In genomic region chr5:142316681-142317080, GRCh38 we compare ENCODE assay signal across 17 cellular contexts. TPM values are rescaled to one million over a fixed set of nuclear protein-coding genes. Genes with fewer than 3 reads are reported as not detected.
A peak's percentile ranks its signal among the peaks of the same experiment; 100 is the strongest.
DNase-seq lines count a peak whose midpoint lies in the region; ATAC-seq and TF ChIP-seq lines count a peak whose summit lies in the region.
"Had no signal": no experiment of that assay in that cellular context is flagged by ENCODE, and none has a peak within 500 bp of the region (broad histone marks: within the 10 kb centered on the region; RNA-seq: fewer than 3 reads in every experiment).

No MANE protein-coding gene starts in this region.

- H2AFZ ChIP-seq in fibroblast of lung (ENCODE audit: low read length) = no peak overlapping the region
- H2AFZ ChIP-seq: hepatocyte had no signal

- H3K9ac ChIP-seq in fibroblast of lung (ENCODE audit: insufficient read depth, low read length) (no peak overlapping the region), subcutaneous abdominal adipose tissue (ENCODE audit: low read length in 5 of 5) (no peak overlapping the region)

- TF ChIP-seq POLR2A in heart left ventricle (IDR thresholded peaks at IDR 0.05) = no peak

- no peaks in the 10 kb centered on the region; the same call in 1 of the 2 replicates for H3K27me3 Mint-ChIP-seq in WTC11 (ENCODE audit: low read depth)

- intact Hi-C loops in heart left ventricle (cut with DNase I) = loop anchor here in 5 of 10 donors (2.0 to 10.0 kb wide), 6 partner anchors 20 to 378 kb away; no protein-coding TSS in a partner anchor
- intact Hi-C loops in left ventricle myocardium superior (cut with micrococcal nuclease) = no loop called here
- intact Hi-C loops in sciatic nerve (cut with DNase I) = loop anchor here (10.0 kb wide), 1 partner anchor 132 kb away; no protein-coding TSS in a partner anchor

- H3K9me3 ChIP-seq in heart left ventricle (no peaks in the 10 kb centered on the region), fibroblast of lung (ENCODE audit: control insufficient read depth, insufficient read depth, low read depth, low read length) (no peaks in the 10 kb centered on the region), subcutaneous abdominal adipose tissue (ENCODE audit: control insufficient read depth in 5 of 5, low read length in 5 of 5) (no peaks in the 10 kb centered on the region)
- H3K9me3 ChIP-seq: esophagus muscularis mucosa, mucosa of descending colon, pancreas had no signal

- H3K27ac ChIP-seq in heart left ventricle (peak overlapping the region; percentile 13 to 97 (median 83)), fibroblast of lung (ENCODE audit: insufficient read depth, low read length) (no peak overlapping the region), subcutaneous abdominal adipose tissue (ENCODE audit: low read depth, low read length) (peak overlapping the region; percentile 47)
- H3K27ac ChIP-seq: hepatocyte, pancreas had no signal

- peak overlapping the region; percentile 95 for H3K27ac Mint-ChIP-seq in WTC11
- H3K27ac Mint-ChIP-seq: activated T-helper 17 cell treated with anti-CD3 and anti-CD28 coated beads, Interleukin-2, amount 50 U/mL, for 72 hours; dendritic cell treated with granulocyte-macrophage colony-stimulating factor and Interleukin-4, amounts not matched to agents 40 ng/mL and 50 ng/mL, for 4 days; stimulated activated naive CD8-positive, alpha-beta T cell treated with anti-CD3 and anti-CD28 coated beads, Interleukin-15, Interleukin-2, amounts not matched to agents 100 ng/mL and 50 ng/mL, for 24 hours had no signal

- H4K20me1 ChIP-seq in fibroblast of lung (ENCODE audit: control insufficient read depth, extremely low read depth, insufficient read depth, low read length) = no peaks in the 10 kb centered on the region

- peak overlapping the region; percentile 2 for H3K4me2 ChIP-seq in fibroblast of lung (ENCODE audit: extremely low read depth, insufficient read depth, low read length)
- H3K4me2 ChIP-seq: hepatocyte had no signal

- H3K4me1 Mint-ChIP-seq in WTC11 = peaks cover 96% of the 10 kb centered on the region

- H3K4me1 ChIP-seq in heart left ventricle (peaks cover 20 to 98% (median 86%) of the 10 kb centered on the region in 12 donors), fibroblast of lung (ENCODE audit: control insufficient read depth, extremely low read depth, insufficient read depth, low read length) (peaks cover 41% of the 10 kb centered on the region), subcutaneous abdominal adipose tissue (ENCODE audit: control insufficient read depth in 5 of 5, insufficient read depth in 5 of 5, low read length in 5 of 5) (peaks cover 38 to 94% (median 88%) of the 10 kb centered on the region in 5 donors)
- H3K4me1 ChIP-seq: pancreas had no signal

- H3K4me3 ChIP-seq in heart left ventricle (peak overlapping the region in 5 of 12 donors; percentile 2 to 29 (median 15)), fibroblast of lung (replicated peaks in 1 of 4; ENCODE audit: control extremely low read depth in 1 of 4, insufficient read depth in 1 of 4, low read depth in 3 of 4, low read length in 4 of 4) (no peak overlapping the region), subcutaneous abdominal adipose tissue (ENCODE audit: low read depth in 1 of 5, low read length in 5 of 5) (peak overlapping the region in 1 of 5 donors; percentile 6)
- H3K4me3 ChIP-seq: esophagus muscularis mucosa, hepatocyte, mucosa of descending colon, pancreas had no signal

- CTCF ChIA-PET in WTC11 (lab: Charles Lee) = interaction anchor here (1.0 kb wide), 1 partner anchor 235 kb away, joined by 3 read pairs; no protein-coding TSS in a partner anchor

- DNase-seq in heart left ventricle = no peak
- no peak for DNase-seq in left ventricle myocardium superior
- no peak for DNase-seq in WTC11 (ENCODE audit: low spot score)
- DNase-seq in fibroblast of lung (ENCODE audit: low read depth in 2 of 2) = no peak
- DNase-seq in sciatic nerve (ENCODE audit: low spot score) = no peak
- DNase-seq in NCI-H2081 (lab: John Stamatoyannopoulos, UW) = no peak
- no peak for DNase-seq in stimulated activated CD4-positive, alpha-beta T cell treated with anti-CD3 and anti-CD28 coated beads, Interleukin-15, amount 100 ng/mL, for 24 hours
- DNase-seq: amygdala, kidney, mucosa of descending colon, pancreas had no signal

- H3K4me3 Mint-ChIP-seq in WTC11 = peak overlapping the region; percentile 96
- H3K4me3 Mint-ChIP-seq: activated T-helper 17 cell treated with anti-CD3 and anti-CD28 coated beads, Interleukin-2, amount 50 U/mL, for 72 hours; dendritic cell treated with granulocyte-macrophage colony-stimulating factor and Interleukin-4, amounts not matched to agents 40 ng/mL and 50 ng/mL, for 4 days; stimulated activated naive CD8-positive, alpha-beta T cell treated with anti-CD3 and anti-CD28 coated beads, Interleukin-15, Interleukin-2, amounts not matched to agents 100 ng/mL and 50 ng/mL, for 24 hours had no signal

- H3K36me3 Mint-ChIP-seq in WTC11 = peaks cover 76% of the 10 kb centered on the region

- POLR2A ChIA-PET in WTC11 (lab: Charles Lee) = no interaction called here

- ATAC-seq in heart left ventricle (no peak), left ventricle myocardium superior (no peak), WTC11 (no peak), sciatic nerve (no peak)
- ATAC-seq: activated T-helper 17 cell treated with anti-CD3 and anti-CD28 coated beads, Interleukin-2, amount 50 U/mL, for 72 hours; mucosa of descending colon had no signal

- H3K9me3 Mint-ChIP-seq in WTC11 = no peaks in the 10 kb centered on the region
- H3K9me3 Mint-ChIP-seq: activated T-helper 17 cell treated with anti-CD3 and anti-CD28 coated beads, Interleukin-2, amount 50 U/mL, for 72 hours; dendritic cell treated with granulocyte-macrophage colony-stimulating factor and Interleukin-4, amounts not matched to agents 40 ng/mL and 50 ng/mL, for 4 days; stimulated activated naive CD8-positive, alpha-beta T cell treated with anti-CD3 and anti-CD28 coated beads, Interleukin-15, Interleukin-2, amounts not matched to agents 100 ng/mL and 50 ng/mL, for 24 hours had no signal

- 44 to 56% (median 52%) methylated on average over 6 of the region's 6 CpGs for WGBS in heart left ventricle, 4 donors

- TF ChIP-seq CTCF in heart left ventricle (IDR thresholded peaks at IDR 0.05) = no peak
- TF ChIP-seq CTCF in WTC11 (IDR thresholded peaks at IDR 0.05) = no peak
- TF ChIP-seq CTCF in fibroblast of lung (conservative IDR thresholded peaks at IDR 0.05 in 1 of 2, IDR thresholded peaks at IDR 0.05 in 1 of 2; ENCODE audit: low read depth in 1 of 2, low read length in 2 of 2) = no peak

- H3K27me3 ChIP-seq in heart left ventricle (peaks cover 0 to 4% (median 0%) of the 10 kb centered on the region in 9 donors), fibroblast of lung (ENCODE audit: control insufficient read depth, insufficient read depth, low read length) (no peaks in the 10 kb centered on the region), subcutaneous abdominal adipose tissue (ENCODE audit: control insufficient read depth in 5 of 5, insufficient read depth in 4 of 5, low read length in 5 of 5) (peaks cover 0 to 2% (median 0%) of the 10 kb centered on the region in 5 donors)
- H3K27me3 ChIP-seq: esophagus muscularis mucosa, hepatocyte, pancreas had no signal

- peaks cover 100% of the 10 kb centered on the region for H3K79me2 ChIP-seq in fibroblast of lung (ENCODE audit: control insufficient read depth, insufficient read depth, low read length)

- H3K36me3 ChIP-seq in heart left ventricle (peaks cover 0 to 33% (median 19%) of the 10 kb centered on the region in 9 donors), fibroblast of lung (ENCODE audit: control insufficient read depth, insufficient read depth, low read length) (peaks cover 17% of the 10 kb centered on the region), subcutaneous abdominal adipose tissue (ENCODE audit: control insufficient read depth in 5 of 5, insufficient read depth in 5 of 5, low read length in 5 of 5) (peaks cover 0 to 28% (median 25%) of the 10 kb centered on the region in 5 donors)
- H3K36me3 ChIP-seq: pancreas had no signal

TF ChIP-seq in WTC11, 78 proteins besides CTCF, POLR2A, EP300 and RAD21 (continues in another document):
- TF ChIP-seq TEAD4 (CRISPR knock-in tag; IDR thresholded peaks at IDR 0.05) = no peak
- no peak for TF ChIP-seq MAX (CRISPR knock-in tag; IDR thresholded peaks at IDR 0.05)
- no peak for TF ChIP-seq E2F1 (CRISPR knock-in tag; IDR thresholded peaks at IDR 0.05)
- TF ChIP-seq MXD4 (CRISPR knock-in tag; IDR thresholded peaks at IDR 0.05; ENCODE audit: borderline replicate concordance) = no peak
- TF ChIP-seq ZSCAN18 (CRISPR knock-in tag; IDR thresholded peaks at IDR 0.05) = no peak

RNA-seq across cellular contexts. Expression of gene SPRY4, which starts 8.1 kb away (rescaled TPM):
- total RNA-seq in heart left ventricle (10 to 100 TPM in 5 of 9 donors, 1 to 10 TPM in 4; 4.5 to 21.3 (median 13.8) TPM), left ventricle myocardium superior (8.3 TPM), WTC11 (2021) (99.6 to 140 TPM (median 103 TPM) in 3 replicates), fibroblast of lung (4.5 and 4.9 TPM in 2 replicates), sciatic nerve (59.3 TPM)
- polyA plus RNA-seq in heart left ventricle (1 to 10 TPM; 4.5 to 7.2 TPM), fibroblast of lung (6.0 and 13.0 TPM in 2 replicates)
- polyA plus RNA-seq in fibroblast of lung (2012) = 8.7 and 16.5 TPM in 2 replicates
- 33.3 and 95.6 TPM in 2 replicates for polyA minus RNA-seq in fibroblast of lung (ENCODE audit: low replicate concordance)
